24 cellular contexts compared by ENCODE assay signal in the genomic region with DNA sequence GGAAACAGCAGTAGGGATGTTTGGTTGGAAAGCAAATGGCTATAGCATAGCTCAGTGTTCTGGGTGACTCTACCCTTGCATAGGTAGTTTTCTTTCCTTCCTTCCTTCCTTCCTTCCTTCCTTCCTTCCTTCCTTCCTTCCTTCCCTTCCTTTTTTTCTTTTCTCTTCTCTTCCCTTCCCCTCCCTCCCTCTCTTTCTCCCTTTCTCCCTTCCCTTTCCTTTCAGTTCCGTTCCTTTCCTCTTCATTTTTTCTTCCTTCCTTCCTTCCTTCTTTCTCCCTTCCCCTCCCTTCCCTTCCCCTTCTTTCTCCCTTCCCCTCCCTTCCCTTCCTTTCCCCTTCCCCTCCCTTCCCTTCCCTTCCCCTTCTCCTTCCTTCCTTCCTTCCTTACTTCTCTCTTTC.
"Had no signal": no experiment of that assay in that cellular context is flagged by ENCODE, and none has a peak within 500 bp of the region (broad histone marks: within the 10 kb centered on the region; RNA-seq: fewer than 3 reads in every experiment).

No MANE protein-coding gene starts in this region.

- FAIRE-seq: endometrium, islet of Langerhans, keratinocyte had no signal

- H3K9me3 ChIP-seq: colonic mucosa, esophagus squamous epithelium, gastrocnemius medialis, heart right ventricle, left lung, lower lobe of right lung had no signal

- H3K27me3 ChIP-seq: colonic mucosa, esophagus squamous epithelium, gastrocnemius medialis, heart right ventricle, left lung had no signal

- H3K36me3 ChIP-seq: colonic mucosa, esophagus squamous epithelium, gastrocnemius medialis, heart right ventricle had no signal

- ATAC-seq: effector memory CD8-positive, alpha-beta T cell; esophagus mucosa; gastrocnemius medialis; heart right ventricle; left cardiac atrium; left lung; left ventricle myocardium superior; lower lobe of right lung had no signal

- H3K4me1 ChIP-seq: colonic mucosa, gastrocnemius medialis, left lung, lower lobe of right lung had no signal

- H3K4me3 ChIP-seq: colonic mucosa, esophagus squamous epithelium, gastrocnemius medialis, heart right ventricle, left lung, lower lobe of right lung had no signal

- DNase-seq: colonic mucosa; cortex of kidney; effector CD8-positive, alpha-beta T cell; effector memory CD8-positive, alpha-beta T cell; endodermal cell; esophagus squamous epithelium; foreskin fibroblast; foreskin melanocyte; gastrocnemius medialis; glutamatergic neuron; head of caudate nucleus; heart right ventricle; hippocampal formation; left cardiac atrium; left lung; left ventricle myocardium superior; lower lobe of right lung; mesendoderm; midbrain had no signal

- H3K27ac ChIP-seq: colonic mucosa, epithelial cell of prostate, esophagus squamous epithelium, gastrocnemius medialis, heart right ventricle, left lung, lower lobe of right lung had no signal
